ENCODE assay signal across 1 cellular context in the genomic region with DNA sequence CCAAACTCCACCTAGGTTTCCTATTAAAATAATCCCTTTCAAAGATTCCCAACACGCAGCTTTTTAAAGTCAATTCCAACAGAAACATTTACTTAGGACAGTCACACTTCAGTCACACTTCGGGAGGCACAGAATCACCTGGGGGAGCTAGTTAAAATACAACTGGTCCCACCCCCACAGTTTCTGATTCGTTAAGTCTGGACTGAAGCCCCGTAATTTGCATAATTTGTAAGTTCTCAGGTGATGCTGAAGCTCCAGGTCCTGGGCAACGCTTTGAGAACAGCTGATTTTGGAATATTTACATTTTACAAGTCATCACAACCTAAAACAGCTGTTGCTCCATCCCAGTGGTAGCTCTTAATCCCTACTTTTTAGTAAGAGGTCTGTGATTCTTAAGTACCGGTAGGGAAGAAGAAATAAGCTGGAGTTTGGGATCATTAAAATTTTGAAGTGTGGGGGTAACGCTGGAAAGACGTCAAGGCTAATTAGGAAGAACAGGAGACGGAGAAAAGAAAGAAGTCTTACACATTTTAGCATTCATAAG.
TF ChIP-seq lines count a peak whose summit lies in the region.

No MANE protein-coding gene starts in this region.

TF ChIP-seq in WTC11, 78 proteins besides CTCF, POLR2A, EP300 and RAD21 (continued from another document):
- TF ChIP-seq, protein P1, sequence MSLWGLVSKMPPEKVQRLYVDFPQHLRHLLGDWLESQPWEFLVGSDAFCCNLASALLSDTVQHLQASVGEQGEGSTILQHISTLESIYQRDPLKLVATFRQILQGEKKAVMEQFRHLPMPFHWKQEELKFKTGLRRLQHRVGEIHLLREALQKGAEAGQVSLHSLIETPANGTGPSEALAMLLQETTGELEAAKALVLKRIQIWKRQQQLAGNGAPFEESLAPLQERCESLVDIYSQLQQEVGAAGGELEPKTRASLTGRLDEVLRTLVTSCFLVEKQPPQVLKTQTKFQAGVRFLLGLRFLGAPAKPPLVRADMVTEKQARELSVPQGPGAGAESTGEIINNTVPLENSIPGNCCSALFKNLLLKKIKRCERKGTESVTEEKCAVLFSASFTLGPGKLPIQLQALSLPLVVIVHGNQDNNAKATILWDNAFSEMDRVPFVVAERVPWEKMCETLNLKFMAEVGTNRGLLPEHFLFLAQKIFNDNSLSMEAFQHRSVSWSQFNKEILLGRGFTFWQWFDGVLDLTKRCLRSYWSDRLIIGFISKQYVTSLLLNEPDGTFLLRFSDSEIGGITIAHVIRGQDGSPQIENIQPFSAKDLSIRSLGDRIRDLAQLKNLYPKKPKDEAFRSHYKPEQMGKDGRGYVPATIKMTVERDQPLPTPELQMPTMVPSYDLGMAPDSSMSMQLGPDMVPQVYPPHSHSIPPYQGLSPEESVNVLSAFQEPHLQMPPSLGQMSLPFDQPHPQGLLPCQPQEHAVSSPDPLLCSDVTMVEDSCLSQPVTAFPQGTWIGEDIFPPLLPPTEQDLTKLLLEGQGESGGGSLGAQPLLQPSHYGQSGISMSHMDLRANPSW (CRISPR knock-in tag; conservative IDR thresholded peaks at IDR 0.05; ENCODE audit: low read depth) = no peak
- TF ChIP-seq, protein P2, sequence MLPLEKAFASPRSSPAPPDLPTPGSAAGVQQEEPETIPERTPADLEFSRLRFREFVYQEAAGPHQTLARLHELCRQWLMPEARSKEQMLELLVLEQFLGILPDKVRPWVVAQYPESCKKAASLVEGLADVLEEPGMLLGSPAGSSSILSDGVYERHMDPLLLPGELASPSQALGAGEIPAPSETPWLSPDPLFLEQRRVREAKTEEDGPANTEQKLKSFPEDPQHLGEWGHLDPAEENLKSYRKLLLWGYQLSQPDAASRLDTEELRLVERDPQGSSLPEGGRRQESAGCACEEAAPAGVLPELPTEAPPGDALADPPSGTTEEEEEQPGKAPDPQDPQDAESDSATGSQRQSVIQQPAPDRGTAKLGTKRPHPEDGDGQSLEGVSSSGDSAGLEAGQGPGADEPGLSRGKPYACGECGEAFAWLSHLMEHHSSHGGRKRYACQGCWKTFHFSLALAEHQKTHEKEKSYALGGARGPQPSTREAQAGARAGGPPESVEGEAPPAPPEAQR (CRISPR knock-in tag; IDR thresholded peaks at IDR 0.05) = no peak
